ENCODE assay signal across 19 cellular contexts in genomic region chr10:122363722-122364463, GRCh38. TPM values are rescaled to one million over a fixed set of nuclear protein-coding genes. Genes with fewer than 3 reads are reported as not detected.
DNase-seq lines count a peak whose midpoint lies in the region; ATAC-seq, FAIRE-seq and TF ChIP-seq lines count a peak whose summit lies in the region.
"Had no signal": no experiment of that assay in that cellular context is flagged by ENCODE, and none has a peak within 500 bp of the region (broad histone marks: within the 10 kb centered on the region; RNA-seq: fewer than 3 reads in every experiment).

No MANE protein-coding gene starts in this region.

- no peaks in the 10 kb centered on the region for H3K79me2 ChIP-seq in keratinocyte (ENCODE audit: control insufficient read depth, insufficient read depth, low read length)

- peak; percentile 61 for FAIRE-seq in keratinocyte (lab: Jason Lieb, UNC)
- FAIRE-seq: TTC549 had no signal

- DNase-seq in activated CD8-positive, alpha-beta memory T cell treated with anti-CD3 and anti-CD28 coated beads for 24 hours = peak; percentile 24
- DNase-seq in activated CD8-positive, alpha-beta memory T cell treated with anti-CD3 and anti-CD28 coated beads, Interleukin-2, amount 50 U/mL, for 4 hours = no peak
- DNase-seq in dedifferentiated amniotic fluid mesenchymal stem cell (ENCODE audit: extremely low spot score) (peak; percentile 22), keratinocyte (ENCODE audit: low read depth, low spot score) (no peak), NCI-H2171 treated with DMSO at 0.1 percent for 48 hours (lab: John Stamatoyannopoulos, UW) (no peak), mucosa of descending colon (no peak), uterus (no peak)
- DNase-seq: 8988T; body of pancreas; colonic mucosa; left colon; NCI-H1092 treated with DMSO at 0.1 percent for 48 hours; NCI-H2029; NCI-H510A treated with DMSO at 0.1 percent for 48 hours; stimulated activated CD4-positive, alpha-beta T cell treated with anti-CD3 and anti-CD28 coated beads, Interleukin-12 subunit alpha, Interleukin-12 subunit beta, amount 100 ng/mL, for 4 hours had no signal

- peak overlapping the region; percentile 52 for H3K4me2 ChIP-seq in keratinocyte (ENCODE audit: control insufficient read depth, extremely low read depth, insufficient read depth, low read depth, low read length)

- peak overlapping the region in 1 of 3 experiments; percentile 18 for H3K4me3 ChIP-seq in keratinocyte (ENCODE audit: control insufficient read depth in 2 of 3, extremely low read depth in 1 of 3, insufficient read depth in 2 of 3, low read depth in 1 of 3, low read length in 3 of 3)
- no peak overlapping the region for H3K4me3 ChIP-seq in stomach smooth muscle (ENCODE audit: low read length in 2 of 2)
- H3K4me3 ChIP-seq in mucosa of descending colon = no peak overlapping the region
- H3K4me3 ChIP-seq in uterus = no peak overlapping the region
- H3K4me3 ChIP-seq: body of pancreas, colonic mucosa, vagina had no signal

- H3K9ac ChIP-seq in keratinocyte (ENCODE audit: control insufficient read depth, extremely low read depth, insufficient read depth, low read length) (peak overlapping the region; percentile 10), stomach smooth muscle (ENCODE audit: low read length in 2 of 2) (no peak overlapping the region)

- H3K9me1 ChIP-seq in keratinocyte (ENCODE audit: control insufficient read depth, extremely low read depth, insufficient read depth, low read length) = no peaks in the 10 kb centered on the region

- intact Hi-C loops in mucosa of descending colon (cut with DNase I, micrococcal nuclease) (no loop called here), uterus (cut with DNase I; ENCODE audit: low total_unique reads) (no loop called here)

- H3K27ac ChIP-seq in keratinocyte (ENCODE audit: control insufficient read depth, insufficient read depth, low read length) (peak overlapping the region; percentile 35), stomach smooth muscle (ENCODE audit: low read length) (peak overlapping the region; percentile 24), uterus (no peak overlapping the region)
- H3K27ac ChIP-seq: body of pancreas, colonic mucosa, vagina had no signal

- no peak for ATAC-seq in mucosa of descending colon
- ATAC-seq: activated naive CD4-positive, alpha-beta T cell treated with anti-CD3 and anti-CD28 coated beads, Interleukin-2, amount 50 U/mL, for 72 hours; body of pancreas; left colon had no signal

- no peaks in the 10 kb centered on the region for H4K20me1 ChIP-seq in keratinocyte (ENCODE audit: control insufficient read depth, extremely low read depth, insufficient read depth, low read length)

- dilution Hi-C loops in keratinocyte (cut with MboI; ENCODE audit: extremely low pct_ligation_motif_present, low sequenced_read_pairs) = no loop called here

- H3K36me3 ChIP-seq in keratinocyte (ENCODE audit: control insufficient read depth in 2 of 2, extremely low read depth in 1 of 2, insufficient read depth in 2 of 2, low read length in 2 of 2) (no peaks in the 10 kb centered on the region), stomach smooth muscle (ENCODE audit: control insufficient read depth in 2 of 2, insufficient read depth in 2 of 2, low read length in 2 of 2) (no peaks in the 10 kb centered on the region), mucosa of descending colon (ENCODE audit: low read depth) (no peaks in the 10 kb centered on the region), uterus (no peaks in the 10 kb centered on the region)
- H3K36me3 ChIP-seq: colonic mucosa, vagina had no signal

- TF ChIP-seq CTCF in keratinocyte (optimal IDR thresholded peaks at IDR 0.05 in 1 of 3, IDR thresholded peaks at IDR 0.05 in 1 of 3, conservative IDR thresholded peaks at IDR 0.05 in 1 of 3; ENCODE audit: extremely low read depth in 1 of 3, insufficient read depth in 2 of 3, low read length in 3 of 3) (no peak), mucosa of descending colon (IDR thresholded peaks at IDR 0.05) (no peak), uterus (IDR thresholded peaks at IDR 0.05) (no peak)

- no peak for TF ChIP-seq POLR2A in uterus (IDR thresholded peaks at IDR 0.05)

- no peaks in the 10 kb centered on the region for H3K9me3 ChIP-seq in keratinocyte (ENCODE audit: control insufficient read depth, low read depth, low read length)
- peaks cover 0 to 3% of the 10 kb centered on the region in 2 donors for H3K9me3 ChIP-seq in stomach smooth muscle (ENCODE audit: control insufficient read depth in 2 of 2, low read length in 2 of 2)
- no peaks in the 10 kb centered on the region for H3K9me3 ChIP-seq in mucosa of descending colon
- peaks cover 0 to 6% of the 10 kb centered on the region in 2 donors for H3K9me3 ChIP-seq in uterus
- H3K9me3 ChIP-seq: body of pancreas, colonic mucosa, vagina had no signal

- H3K4me1 ChIP-seq in keratinocyte (ENCODE audit: control insufficient read depth, extremely low read depth, insufficient read depth, low read length) = peaks cover 27% of the 10 kb centered on the region
- peaks cover 13% of the 10 kb centered on the region for H3K4me1 ChIP-seq in stomach smooth muscle (ENCODE audit: control insufficient read depth, insufficient read depth, low read length)
- no peaks in the 10 kb centered on the region for H3K4me1 ChIP-seq in mucosa of descending colon (ENCODE audit: low read depth)
- H3K4me1 ChIP-seq in uterus = no peaks in the 10 kb centered on the region
- H3K4me1 ChIP-seq: body of pancreas, colonic mucosa had no signal

- H3K27me3 ChIP-seq in keratinocyte (ENCODE audit: control insufficient read depth, extremely low read depth, insufficient read depth, low read length) (no peaks in the 10 kb centered on the region), stomach smooth muscle (ENCODE audit: control insufficient read depth in 1 of 2, insufficient read depth in 2 of 2, low read length in 2 of 2) (no peaks in the 10 kb centered on the region), uterus (no peaks in the 10 kb centered on the region)
- H3K27me3 ChIP-seq: body of pancreas, vagina had no signal

- peak overlapping the region; percentile 32 for H2AFZ ChIP-seq in keratinocyte (ENCODE audit: control insufficient read depth, low read length)

RNA-seq across cellular contexts. Expression of gene PLEKHA1, which starts 10.6 kb away (rescaled TPM):
- 52.8 to 66.7 TPM (median 55.8 TPM) in 3 replicates for polyA plus RNA-seq in keratinocyte
- 39.8 TPM for polyA plus RNA-seq in keratinocyte (2011; ENCODE audit: low read depth)
- 46.8 and 78.7 TPM in 2 replicates for polyA plus RNA-seq in keratinocyte (2011; cell fraction: cytosol; rRNA removed)
- 46.9 and 63.2 TPM in 2 replicates for polyA plus RNA-seq in keratinocyte (2011; cell fraction: nucleus; rRNA removed)
- 40.4 and 50.6 TPM in 2 replicates for polyA plus RNA-seq in keratinocyte (2012; ENCODE audit: low replicate concordance)
- 10.3 to 99.6 TPM (median 53.0 TPM) in 3 replicates for polyA minus RNA-seq in keratinocyte
- 47.4 TPM for polyA minus RNA-seq in keratinocyte (2011; cell fraction: cytosol; rRNA and poly(A)+ RNA removed)
- polyA minus RNA-seq in keratinocyte (2011; cell fraction: nucleus; rRNA and poly(A)+ RNA removed) = 28.8 and 63.1 TPM in 2 replicates
- total RNA-seq in mucosa of descending colon (10 to 100 TPM; 39.1 to 55.0 (median 41.2) TPM), uterus (10 to 100 TPM in 3 of 4 donors, 1 to 10 TPM in 1; 9.2 to 54.1 (median 29.0) TPM)

Comparison
In these comparisons a context has a peak if more than half of its experiments do, and no peak if none do; other contexts are left out.
1. DNase-seq: peak in activated CD8-positive, alpha-beta memory T cell treated with anti-CD3 and anti-CD28 coated beads for 24 hours (single experiment) and dedifferentiated amniotic fluid mesenchymal stem cell (single experiment); none in activated CD8-positive, alpha-beta memory T cell treated with anti-CD3 and anti-CD28 coated beads, Interleukin-2, amount 50 U/mL, for 4 hours (single experiment), keratinocyte (single experiment), NCI-H2171 treated with DMSO at 0.1 percent for 48 hours (single experiment), mucosa of descending colon (0 of 3) and uterus (0 of 2).
2. H3K27ac ChIP-seq: peak in keratinocyte (single experiment) and stomach smooth muscle (single experiment); none in uterus (0 of 2).